7 cellular contexts compared by ENCODE assay signal in genomic region chr10:44310762-44311562, GRCh38.
DNase-seq lines count a peak whose midpoint lies in the region; ATAC-seq and TF ChIP-seq lines count a peak whose summit lies in the region.

No MANE protein-coding gene starts in this region.

- ATAC-seq in GM18505 (IDR thresholded peaks at IDR 0.05; ENCODE audit: unreplicated experiment) (peak; percentile 78), HG02852 (IDR thresholded peaks at IDR 0.05; ENCODE audit: unreplicated experiment) (peak; percentile 69)
- ATAC-seq in activated T-helper 17 cell treated with anti-CD3 and anti-CD28 coated beads, Interleukin-2, amount 50 U/mL, for 72 hours (replicated peaks), result peak; percentile 92

- WGBS in stomach, 5 donors, result 8 to 42% (median 9%) methylated on average over 14 to 58 of the region's 58 CpGs

- TF ChIP-seq CTCF in fibroblast of villous mesenchyme (IDR thresholded peaks at IDR 0.05; ENCODE audit: insufficient read depth, low read depth, low read length) (peak; percentile 71), stomach (IDR thresholded peaks at IDR 0.05) (peak in 5 of 7 experiments; percentile 70 to 93 (median 91))

- H3K36me3 Mint-ChIP-seq in activated T-helper 17 cell treated with anti-CD3 and anti-CD28 coated beads, Interleukin-2, amount 50 U/mL, for 72 hours (ENCODE audit: low read depth), result no peaks in the 10 kb centered on the region

- no peaks in the 10 kb centered on the region for H3K9me3 Mint-ChIP-seq in activated T-helper 17 cell treated with anti-CD3 and anti-CD28 coated beads, Interleukin-2, amount 50 U/mL, for 72 hours

- TF ChIP-seq POLR2A in GM18505 (IDR thresholded peaks at IDR 0.05; ENCODE audit: borderline replicate concordance, extremely low read depth, insufficient read depth, insufficient read length) (no peak), stomach (IDR thresholded peaks at IDR 0.05) (no peak)

- H3K4me1 ChIP-seq in stomach, result peaks cover 8 to 14% (median 11%) of the 10 kb centered on the region in 4 donors

- H3K27me3 ChIP-seq in stomach, result peaks cover 0 to 7% (median 0%) of the 10 kb centered on the region in 3 donors

- intact Hi-C loops in stomach (cut with DNase I; ENCODE audit: low total_unique reads), result loop anchor here (5.0 kb wide), 1 partner anchor 634 kb away; no protein-coding TSS in a partner anchor

- H3K4me3 Mint-ChIP-seq in activated T-helper 17 cell treated with anti-CD3 and anti-CD28 coated beads, Interleukin-2, amount 50 U/mL, for 72 hours, result peak overlapping the region; percentile 57

- H3K27me3 Mint-ChIP-seq in activated T-helper 17 cell treated with anti-CD3 and anti-CD28 coated beads, Interleukin-2, amount 50 U/mL, for 72 hours, result peaks cover 10% of the 10 kb centered on the region

- peak overlapping the region in 2 of 5 donors; percentile 23 to 64 for H3K27ac ChIP-seq in stomach

- TF ChIP-seq EP300 in stomach (IDR thresholded peaks at IDR 0.05), result no peak

- no peak overlapping the region for H3K27ac Mint-ChIP-seq in activated T-helper 17 cell treated with anti-CD3 and anti-CD28 coated beads, Interleukin-2, amount 50 U/mL, for 72 hours

- no peaks in the 10 kb centered on the region for H3K9me3 ChIP-seq in stomach

- peak; percentile 2 for DNase-seq in NCI-H2227 treated with DMSO at 0.1 percent for 48 hours (lab: John Stamatoyannopoulos, UW)
- peak; percentile 70 for DNase-seq in fibroblast of villous mesenchyme (ENCODE audit: low read depth)
- peak in 55 of 56 donors; percentile 30 to 92 (median 76) for DNase-seq in nucleus accumbens (lab: John Stamatoyannopoulos, UW)
- DNase-seq in stomach, result peak; percentile 85

- H3K4me3 ChIP-seq in fibroblast of villous mesenchyme (ENCODE audit: low read depth, low read length) (no peak overlapping the region), stomach (peak overlapping the region; percentile 30 to 41 (median 36))

- peaks cover 6% of the 10 kb centered on the region for H3K4me1 Mint-ChIP-seq in activated T-helper 17 cell treated with anti-CD3 and anti-CD28 coated beads, Interleukin-2, amount 50 U/mL, for 72 hours

- no peaks in the 10 kb centered on the region for H3K36me3 ChIP-seq in stomach

Comparison
In these comparisons a context has a peak if more than half of its experiments do, and no peak if none do; other contexts are left out.
1. DNase-seq: peak in every context shown above with its lines; median percentile 85 in stomach; 76 in nucleus accumbens; 70 in fibroblast of villous mesenchyme; 2 in NCI-H2227 treated with DMSO at 0.1 percent for 48 hours.